10 cellular contexts compared by ENCODE assay signal in genomic region chr3:99012051-99012450, GRCh38.
A peak's percentile ranks its signal among the peaks of the same experiment; 100 is the strongest.
DNase-seq lines count a peak whose midpoint lies in the region; ATAC-seq, FAIRE-seq and TF ChIP-seq lines count a peak whose summit lies in the region.
"Had no signal": no experiment of that assay in that cellular context is flagged by ENCODE, and none has a peak within 500 bp of the region (broad histone marks: within the 10 kb centered on the region; RNA-seq: fewer than 3 reads in every experiment).

No MANE protein-coding gene starts in this region.

- DNase-seq in myocyte (ENCODE audit: low read depth) (peak; percentile 72), NCI-H1092 (lab: John Stamatoyannopoulos, UW) (no peak), D721Med (ENCODE audit: insufficient read length, low spot score) (no peak), hypothalamus (lab: John Stamatoyannopoulos, UW) (no peak), NCI-H748 treated with DMSO at 0.1 percent for 48 hours (lab: John Stamatoyannopoulos, UW) (no peak)
- DNase-seq: activated naive CD8-positive, alpha-beta T cell treated with anti-CD3 and anti-CD28 coated beads, Interleukin-2, amount 50 U/mL, for 24 hours; MV-4-11 had no signal

- no peak for FAIRE-seq in D721Med (lab: Jason Lieb, UNC)

- ATAC-seq in GM18520 (IDR thresholded peaks at IDR 0.05; ENCODE audit: unreplicated experiment) = peak; percentile 52
- peak; percentile 91 for ATAC-seq in GM21825 (IDR thresholded peaks at IDR 0.05; ENCODE audit: unreplicated experiment)
- ATAC-seq in HG03558 (IDR thresholded peaks at IDR 0.05; ENCODE audit: extremely low read depth, unreplicated experiment) = peak; percentile 78
- ATAC-seq: activated naive CD8-positive, alpha-beta T cell treated with anti-CD3 and anti-CD28 coated beads, Interleukin-2, amount 50 U/mL, for 24 hours had no signal

- no peak for TF ChIP-seq CTCF in D721Med (IDR thresholded peaks at IDR 0.05; ENCODE audit: insufficient read depth, missing control alignments)
